In the genomic region with DNA sequence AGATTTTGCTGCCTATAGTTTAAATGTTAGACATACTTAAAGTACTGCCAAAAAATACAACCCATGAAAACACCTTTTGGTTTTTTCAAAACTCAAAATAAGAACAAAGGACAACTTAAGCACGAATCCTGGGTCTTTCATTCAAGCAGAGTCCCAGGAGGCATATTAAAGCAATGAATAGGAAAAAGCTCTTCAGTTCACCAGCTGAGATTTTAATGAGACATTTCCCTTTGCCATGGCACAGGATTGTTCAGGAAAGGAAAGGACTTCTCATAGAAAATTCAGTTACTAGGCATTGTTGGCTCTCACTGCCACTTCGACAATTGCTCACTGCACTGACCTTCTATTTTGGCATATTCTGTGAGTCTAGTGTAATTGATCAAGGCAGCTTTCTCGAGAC, we compare ENCODE assay signal across 23 cellular contexts.
A peak's percentile ranks its signal among the peaks of the same experiment; 100 is the strongest.
DNase-seq lines count a peak whose midpoint lies in the region; ATAC-seq and TF ChIP-seq lines count a peak whose summit lies in the region.
"Had no signal": no experiment of that assay in that cellular context is flagged by ENCODE, and none has a peak within 500 bp of the region (broad histone marks: within the 10 kb centered on the region; RNA-seq: fewer than 3 reads in every experiment).

No MANE protein-coding gene starts in this region.

- ATAC-seq in GM19452 (IDR thresholded peaks at IDR 0.05; ENCODE audit: unreplicated experiment) = no peak
- ATAC-seq in GM21423 (IDR thresholded peaks at IDR 0.05; ENCODE audit: unreplicated experiment) = no peak
- no peak for ATAC-seq in HG02798 (IDR thresholded peaks at IDR 0.05; ENCODE audit: poor library complexity, unreplicated experiment)
- ATAC-seq: A549; activated CD8-positive, alpha-beta T cell treated with anti-CD3 and anti-CD28 coated beads for 36 hours; left ventricle myocardium superior; stimulated activated naive CD8-positive, alpha-beta T cell treated with anti-CD3 and anti-CD28 coated beads, Interleukin-15, amount 100 ng/mL, for 72 hours had no signal

- H3K36me3 Mint-ChIP-seq in glutamatergic neuron (ENCODE audit: unreplicated experiment) = no peaks in the 10 kb centered on the region

- H3K4me1 ChIP-seq in A673 (ENCODE audit: insufficient read depth, low read length, poor library complexity, severe bottlenecking) = peaks cover 23% of the 10 kb centered on the region
- H3K4me1 ChIP-seq: A549, sigmoid colon had no signal

- peak overlapping the region; percentile 28 for H3K4me3 Mint-ChIP-seq in glutamatergic neuron (ENCODE audit: unreplicated experiment)
- H3K4me3 Mint-ChIP-seq: activated CD8-positive, alpha-beta T cell treated with anti-CD3 and anti-CD28 coated beads for 36 hours; stimulated activated naive CD8-positive, alpha-beta T cell treated with anti-CD3 and anti-CD28 coated beads, Interleukin-15, amount 100 ng/mL, for 72 hours had no signal

- CTCF ChIA-PET in A673 (lab: Charles Lee) = no interaction called here

- H3K27me3 ChIP-seq in A673 (replicated peaks; ENCODE audit: insufficient read depth, low read depth, low read length, poor library complexity) = peaks cover 30% of the 10 kb centered on the region
- H3K27me3 ChIP-seq: sigmoid colon had no signal

- peak overlapping the region; percentile 50 for H3K27ac Mint-ChIP-seq in glutamatergic neuron (ENCODE audit: unreplicated experiment)
- H3K27ac Mint-ChIP-seq: activated CD8-positive, alpha-beta T cell treated with anti-CD3 and anti-CD28 coated beads for 36 hours; stimulated activated naive CD8-positive, alpha-beta T cell treated with anti-CD3 and anti-CD28 coated beads, Interleukin-15, amount 100 ng/mL, for 72 hours had no signal

- DNase-seq in A673 (ENCODE audit: low spot score) (peak; percentile 97), NCI-H1092 treated with DMSO at 0.1 percent for 48 hours (lab: John Stamatoyannopoulos, UW) (peak; percentile 78), NCI-H2171 treated with DMSO at 0.1 percent for 48 hours (lab: John Stamatoyannopoulos, UW) (peak; percentile 72), glutamatergic neuron (no peak), NCI-H524 treated with DMSO at 0.1 percent for 48 hours (lab: John Stamatoyannopoulos, UW) (no peak)
- DNase-seq: activated CD8-positive, alpha-beta T cell treated with anti-CD3 and anti-CD28 coated beads for 36 hours; cortex of kidney; foreskin melanocyte; KBM-7; left ventricle myocardium superior; NCI-H510A treated with DMSO at 0.1 percent for 48 hours; OCI-M1; SIG-M5; sigmoid colon; stimulated activated naive CD8-positive, alpha-beta T cell treated with anti-CD3 and anti-CD28 coated beads, Interleukin-15, amount 100 ng/mL, for 72 hours; T-helper 2 cell; trophoblast cell had no signal

- H3K27me3 Mint-ChIP-seq in glutamatergic neuron (ENCODE audit: unreplicated experiment) = no peaks in the 10 kb centered on the region
- H3K27me3 Mint-ChIP-seq: activated CD8-positive, alpha-beta T cell treated with anti-CD3 and anti-CD28 coated beads for 36 hours; stimulated activated naive CD8-positive, alpha-beta T cell treated with anti-CD3 and anti-CD28 coated beads, Interleukin-15, amount 100 ng/mL, for 72 hours had no signal

- no peaks in the 10 kb centered on the region for H3K36me3 ChIP-seq in A673 (ENCODE audit: insufficient read depth, low read length, poor library complexity, severe bottlenecking)
- H3K36me3 ChIP-seq: sigmoid colon had no signal

- peaks cover 2% of the 10 kb centered on the region for H3K9me3 Mint-ChIP-seq in glutamatergic neuron (ENCODE audit: unreplicated experiment)

- TF ChIP-seq CTCF in A673 (conservative IDR thresholded peaks at IDR 0.05; ENCODE audit: low read depth, low read length) = no peak
- TF ChIP-seq CTCF in glutamatergic neuron (IDR thresholded peaks at IDR 0.05; ENCODE audit: partially characterized antibody, unreplicated experiment) = no peak

- POLR2A ChIA-PET in A673 (lab: Charles Lee; ENCODE audit: low non-redundant PET) = interaction anchor here (0.6 kb wide), 1 partner anchor 1311 kb away, joined by 3 read pairs; no protein-coding TSS in a partner anchor

- no peak overlapping the region for H3K27ac ChIP-seq in A673 (ENCODE audit: low read depth, low read length, poor library complexity, severe bottlenecking)
- H3K27ac ChIP-seq: A549, C4-2B, epithelial cell of prostate, sigmoid colon had no signal

- peaks cover 26% of the 10 kb centered on the region for H3K4me1 Mint-ChIP-seq in glutamatergic neuron (ENCODE audit: low read depth, unreplicated experiment)
- H3K4me1 Mint-ChIP-seq: stimulated activated naive CD8-positive, alpha-beta T cell treated with anti-CD3 and anti-CD28 coated beads, Interleukin-15, amount 100 ng/mL, for 72 hours had no signal

- no TSS peak for BruUV-seq in A673 (replicated peaks; lab: Mats Ljungman, UMichigan)

- no peaks in the 10 kb centered on the region for H3K9me3 ChIP-seq in A673 (ENCODE audit: low read depth, low read length, poor library complexity, severe bottlenecking)
- H3K9me3 ChIP-seq: A549, sigmoid colon had no signal

- H3K4me3 ChIP-seq in A673 (ENCODE audit: low read depth, low read length, poor library complexity, severe bottlenecking) = no peak overlapping the region
- H3K4me3 ChIP-seq: A549, sigmoid colon had no signal

- intact Hi-C loops in A673 (cut with micrococcal nuclease; ENCODE audit: unreplicated experiment) = no loop called here

Comparison
In these comparisons a context has a peak if more than half of its experiments do, and no peak if none do; other contexts are left out.
1. DNase-seq: peak in A673 (single experiment), NCI-H1092 treated with DMSO at 0.1 percent for 48 hours (single experiment) and NCI-H2171 treated with DMSO at 0.1 percent for 48 hours (single experiment); none in glutamatergic neuron (single experiment) and NCI-H524 treated with DMSO at 0.1 percent for 48 hours (single experiment).